Comparison of ENCODE assay signal across 1 cellular context in genomic region chr6:131946992-131947955, GRCh38.
TF ChIP-seq lines count a peak whose summit lies in the region.

No MANE protein-coding gene starts in this region.

TF ChIP-seq in HepG2, 621 proteins besides CTCF, POLR2A, EP300 and RAD21 (continued from another document and continues in another):
- TF ChIP-seq ZFP91 (CRISPR knock-in tag; IDR thresholded peaks at IDR 0.05; ENCODE audit: borderline replicate concordance) (no peak), REST (IDR thresholded peaks at IDR 0.05; ENCODE audit: borderline replicate concordance in 1 of 2, low read depth in 1 of 2, low read length in 2 of 2) (peak in 1 of 2 experiments; percentile 47; a peak in 1 of 4 replicates), ZNF724P (CRISPR knock-in tag; IDR thresholded peaks at IDR 0.05; ENCODE audit: borderline replicate concordance) (no peak), GMEB1 (CRISPR knock-in tag; IDR thresholded peaks at IDR 0.05; ENCODE audit: borderline replicate concordance) (peak; percentile 20; the same call in 1 of the 2 replicates), ZNF615 (CRISPR knock-in tag; IDR thresholded peaks at IDR 0.05; ENCODE audit: borderline replicate concordance) (no peak), ZNF510 (CRISPR knock-in tag; IDR thresholded peaks at IDR 0.05; ENCODE audit: low read depth) (0 out of 2 replicates have a peak, but pooled peaks have one; percentile 48), SCMH1 (CRISPR knock-in tag; IDR thresholded peaks at IDR 0.05; ENCODE audit: borderline replicate concordance) (no peak), GTF3A (CRISPR knock-in tag; conservative IDR thresholded peaks at IDR 0.05) (no peak), ZNF776 (CRISPR knock-in tag; IDR thresholded peaks at IDR 0.05) (no peak), CEBPZ (IDR thresholded peaks at IDR 0.05; ENCODE audit: low read length) (0 out of 2 replicates have a peak, but pooled peaks have one; percentile 17), TCF7 (IDR thresholded peaks at IDR 0.05; ENCODE audit: low read depth) (no peak), ZSCAN9 (CRISPR knock-in tag; IDR thresholded peaks at IDR 0.05; ENCODE audit: borderline replicate concordance) (0 out of 2 replicates have a peak, but pooled peaks have one; percentile 19), ATF7-NPFF (CRISPR knock-in tag; IDR thresholded peaks at IDR 0.05; ENCODE audit: low read depth) (no peak), NR2C2 (CRISPR knock-in tag; IDR thresholded peaks at IDR 0.05; ENCODE audit: borderline replicate concordance) (no peak), SUZ12 (IDR thresholded peaks at IDR 0.05; ENCODE audit: low read depth, low read length) (no peak), GABPB1 (CRISPR knock-in tag; IDR thresholded peaks at IDR 0.05) (no peak), ZNF224 (CRISPR knock-in tag; IDR thresholded peaks at IDR 0.05) (no peak), PAWR (CRISPR knock-in tag; IDR thresholded peaks at IDR 0.05; ENCODE audit: borderline replicate concordance) (0 out of 2 replicates have a peak, but pooled peaks have one; percentile 48), GTF2F1 (IDR thresholded peaks at IDR 0.05; ENCODE audit: low read length) (no peak), ZGPAT (CRISPR knock-in tag; IDR thresholded peaks at IDR 0.05) (peak; percentile 61; the same call in 1 of the 2 replicates), GPBP1L1 (CRISPR knock-in tag; IDR thresholded peaks at IDR 0.05) (no peak), STAT6 (CRISPR knock-in tag; IDR thresholded peaks at IDR 0.05; ENCODE audit: borderline replicate concordance) (no peak), GATAD1 (CRISPR knock-in tag; IDR thresholded peaks at IDR 0.05) (no peak), MXD4 (CRISPR knock-in tag; IDR thresholded peaks at IDR 0.05) (peak; percentile 20; the same call in 1 of the 2 replicates), PCBP1 (IDR thresholded peaks at IDR 0.05; ENCODE audit: borderline replicate concordance, low read depth, low read length) (no peak), ZXDC (CRISPR knock-in tag; IDR thresholded peaks at IDR 0.05) (no peak), PITX1 (CRISPR knock-in tag; IDR thresholded peaks at IDR 0.05) (no peak), THAP11 (CRISPR knock-in tag; IDR thresholded peaks at IDR 0.05) (peak; percentile 36; the same call in 1 of the 2 replicates), ZNF878 (CRISPR knock-in tag; IDR thresholded peaks at IDR 0.05) (peak; percentile 22; the same call in 1 of the 2 replicates), USF2 (IDR thresholded peaks at IDR 0.05; ENCODE audit: low read depth, low read length) (no peak), USF2 (CRISPR knock-in tag; IDR thresholded peaks at IDR 0.05; ENCODE audit: borderline replicate concordance) (no peak), CHD2 (IDR thresholded peaks at IDR 0.05; ENCODE audit: low read depth, low read length) (peak; percentile 56; the same call in 1 of the 2 replicates), NR2F2 (IDR thresholded peaks at IDR 0.05; ENCODE audit: borderline replicate concordance, low read depth) (peak; percentile 21; the same call in 1 of the 2 replicates), KDM5A (IDR thresholded peaks at IDR 0.05; ENCODE audit: borderline replicate concordance, low read length) (0 out of 2 replicates have a peak, but pooled peaks have one; percentile 13), THAP7 (CRISPR knock-in tag; IDR thresholded peaks at IDR 0.05) (no peak)
